In the genomic region with DNA sequence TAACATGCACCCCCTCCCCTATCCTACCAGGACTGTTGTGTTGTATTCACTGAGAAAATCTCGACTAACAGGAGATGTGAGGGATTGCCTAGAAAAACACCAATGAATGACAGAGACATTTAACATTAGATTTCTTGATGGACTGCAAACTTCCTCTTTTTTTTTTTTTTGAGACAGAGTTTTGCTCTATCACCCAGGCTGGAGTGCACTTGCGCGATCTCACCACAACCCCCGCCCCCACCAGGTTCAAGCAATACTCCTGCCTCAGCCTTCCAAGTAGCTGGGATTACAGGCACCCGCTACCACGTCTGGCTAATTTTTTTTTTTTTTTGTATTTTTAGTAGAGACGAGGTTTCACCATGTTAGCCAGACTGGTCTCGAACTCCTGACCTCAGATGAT, we compare ENCODE assay signal across 7 cellular contexts. TPM values are rescaled to one million over a fixed set of nuclear protein-coding genes. Genes with fewer than 3 reads are reported as not detected.
"Had no signal": no experiment of that assay in that cellular context is flagged by ENCODE, and none has a peak within 500 bp of the region (broad histone marks: within the 10 kb centered on the region; RNA-seq: fewer than 3 reads in every experiment).

No MANE protein-coding gene starts in this region.

RNA-seq across cellular contexts. Expression of a gene that starts 17.0 kb away (rescaled TPM):
- total RNA-seq: activated CD4-positive, alpha-beta memory T cell treated with anti-CD3 and anti-CD28 coated beads, Interleukin-2, amount 10 ng/mL, durations not matched to agents 7 days and 5 days; activated CD4-positive, alpha-beta T cell treated with anti-CD3 and anti-CD28 coated beads for 36 hours; activated CD8-positive, alpha-beta memory T cell treated with anti-CD3 and anti-CD28 coated beads for 36 hours; activated naive CD4-positive, alpha-beta T cell treated with anti-CD3 and anti-CD28 coated beads for 36 hours; activated T-helper 17 cell treated with anti-CD3 and anti-CD28 coated beads, Interleukin-2, amount 50 U/mL, for 72 hours; NCI-H460; SJCRH30 had no signal
